Comparison of ENCODE assay signal across 20 cellular contexts in the genomic region with DNA sequence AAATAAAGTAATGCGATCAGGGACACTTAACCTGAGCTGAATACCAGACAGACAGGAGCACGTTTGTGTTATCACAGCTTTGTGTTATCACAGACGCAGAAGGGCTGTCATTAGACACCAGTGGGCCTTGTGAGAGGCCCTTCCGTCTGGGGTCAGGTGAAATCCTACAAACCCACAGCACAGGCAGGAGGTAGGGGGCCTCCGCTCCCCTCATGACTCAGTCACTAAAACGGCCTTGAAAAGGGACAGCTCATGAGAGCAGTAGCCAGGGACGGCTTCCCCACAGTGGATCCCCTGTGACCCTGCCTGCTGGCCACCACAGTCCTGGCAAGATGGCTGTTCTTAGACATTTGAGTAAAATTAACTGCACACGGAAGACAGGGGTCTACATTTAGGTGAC.
"Had no signal": no experiment of that assay in that cellular context is flagged by ENCODE, and none has a peak within 500 bp of the region (broad histone marks: within the 10 kb centered on the region; RNA-seq: fewer than 3 reads in every experiment).

No MANE protein-coding gene starts in this region.

- H3K4me3 Mint-ChIP-seq: dendritic cell treated with granulocyte-macrophage colony-stimulating factor and Interleukin-4, amounts not matched to agents 40 ng/mL and 50 ng/mL, for 4 days; endodermal cell; naive thymus-derived CD8-positive, alpha-beta T cell; stimulated activated naive CD8-positive, alpha-beta T cell treated with anti-CD3 and anti-CD28 coated beads, Interleukin-15, amount 100 ng/mL, for 72 hours had no signal

- H3K27me3 Mint-ChIP-seq: dendritic cell treated with granulocyte-macrophage colony-stimulating factor and Interleukin-4, amounts not matched to agents 40 ng/mL and 50 ng/mL, for 4 days; stimulated activated naive CD8-positive, alpha-beta T cell treated with anti-CD3 and anti-CD28 coated beads, Interleukin-15, amount 100 ng/mL, for 72 hours had no signal

- H3K9me3 Mint-ChIP-seq: dendritic cell treated with granulocyte-macrophage colony-stimulating factor and Interleukin-4, amounts not matched to agents 40 ng/mL and 50 ng/mL, for 4 days; endodermal cell; stimulated activated naive CD8-positive, alpha-beta T cell treated with anti-CD3 and anti-CD28 coated beads, Interleukin-15, amount 100 ng/mL, for 72 hours had no signal

- H3K4me1 Mint-ChIP-seq: naive thymus-derived CD8-positive, alpha-beta T cell; stimulated activated naive CD8-positive, alpha-beta T cell treated with anti-CD3 and anti-CD28 coated beads, Interleukin-15, amount 100 ng/mL, for 72 hours had no signal

- ATAC-seq: esophagus mucosa; gastrocnemius medialis; left lung; naive thymus-derived CD8-positive, alpha-beta T cell; psoas muscle; right cardiac atrium; stimulated activated naive CD8-positive, alpha-beta T cell treated with anti-CD3 and anti-CD28 coated beads, Interleukin-15, amount 100 ng/mL, for 72 hours had no signal

- H3K27ac Mint-ChIP-seq: dendritic cell treated with granulocyte-macrophage colony-stimulating factor and Interleukin-4, amounts not matched to agents 40 ng/mL and 50 ng/mL, for 4 days; endodermal cell; naive thymus-derived CD8-positive, alpha-beta T cell; stimulated activated naive CD8-positive, alpha-beta T cell treated with anti-CD3 and anti-CD28 coated beads, Interleukin-15, amount 100 ng/mL, for 72 hours had no signal

- H3K36me3 Mint-ChIP-seq: naive thymus-derived CD8-positive, alpha-beta T cell had no signal

- DNase-seq: colonic mucosa; effector CD8-positive, alpha-beta T cell; endodermal cell; foreskin fibroblast; gastrocnemius medialis; mesenchymal stem cell; midbrain; naive thymus-derived CD8-positive, alpha-beta T cell; psoas muscle; right cardiac atrium; stimulated activated CD4-positive, alpha-beta T cell treated with anti-CD3 and anti-CD28 coated beads, Interleukin-12 subunit alpha, Interleukin-12 subunit beta, amount 100 ng/mL, for 4 hours; stimulated activated CD4-positive, alpha-beta T cell treated with anti-CD3 and anti-CD28 coated beads, Interleukin-1b, Interleukin-23, amount 100 ng/mL, for 48 hours; stimulated activated CD4-positive, alpha-beta T cell treated with anti-CD3 and anti-CD28 coated beads, Interleukin-4, amount 100 ng/mL, for 1 hour; stimulated activated CD8-positive, alpha-beta memory T cell treated with anti-CD3 and anti-CD28 coated beads, Interleukin-4, amount 100 ng/mL, for 48 hours; stimulated activated naive CD4-positive, alpha-beta T cell; stimulated activated naive CD8-positive, alpha-beta T cell treated with anti-CD3 and anti-CD28 coated beads, Interleukin-15, amount 100 ng/mL, for 72 hours; transverse colon had no signal
